In the genomic region with DNA sequence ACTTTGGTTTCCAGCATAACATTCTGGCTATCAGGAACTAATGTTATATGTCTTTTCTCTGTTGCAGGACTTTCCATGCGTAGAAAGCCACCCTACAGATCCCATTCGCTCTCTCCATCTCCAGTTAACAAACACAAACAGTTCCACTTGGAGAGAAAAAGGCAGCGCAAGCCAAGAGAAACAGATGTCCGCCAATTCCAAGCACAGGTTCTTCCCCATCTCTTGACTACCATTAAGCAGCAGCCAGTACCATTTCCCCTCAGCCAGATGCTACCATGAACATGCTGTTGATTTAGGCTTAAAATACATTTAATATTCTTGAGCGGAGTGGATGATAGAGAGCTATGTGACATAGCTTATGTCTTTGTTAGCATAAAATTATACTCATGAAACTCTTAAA, we compare ENCODE assay signal across 28 cellular contexts.
"Had no signal": no experiment of that assay in that cellular context is flagged by ENCODE, and none has a peak within 500 bp of the region (broad histone marks: within the 10 kb centered on the region; RNA-seq: fewer than 3 reads in every experiment).

No MANE protein-coding gene starts in this region.

- ATAC-seq: esophagus mucosa; gastrocnemius medialis; left lobe of liver; naive thymus-derived CD4-positive, alpha-beta T cell; sciatic nerve had no signal

- H3K9ac ChIP-seq: neural progenitor cell, parathyroid adenoma had no signal

- H3K4me2 ChIP-seq: neural progenitor cell, smooth muscle cell had no signal

- H3K4me1 Mint-ChIP-seq: nephron, neural progenitor cell had no signal

- H3K9me3 ChIP-seq: gastrocnemius medialis, stomach, thyroid gland had no signal

- FAIRE-seq: colon, keratinocyte had no signal

- H3K27me3 ChIP-seq: dorsolateral prefrontal cortex, gastrocnemius medialis, neural progenitor cell, stomach, thyroid gland had no signal

- H3K27ac ChIP-seq: dorsolateral prefrontal cortex, epithelial cell of prostate, gastrocnemius medialis, neural progenitor cell, parathyroid adenoma, stomach, thyroid gland had no signal

- H3K4me3 ChIP-seq: dorsolateral prefrontal cortex, gastrocnemius medialis, lung, neural progenitor cell, smooth muscle cell, stomach, thyroid gland had no signal

- H3K27me3 Mint-ChIP-seq: naive thymus-derived CD4-positive, alpha-beta T cell; progenitor cell of endocrine pancreas had no signal

- H2AFZ ChIP-seq: neural progenitor cell, parathyroid adenoma had no signal

- H3K9me3 Mint-ChIP-seq: naive thymus-derived CD4-positive, alpha-beta T cell; nephron; neural progenitor cell had no signal

- H3K4me3 Mint-ChIP-seq: naive thymus-derived CD4-positive, alpha-beta T cell; nephron; neural progenitor cell had no signal

- DNase-seq: dorsolateral prefrontal cortex; effector CD4-positive, alpha-beta T cell; foreskin fibroblast; gastrocnemius medialis; head of caudate nucleus; mesenchymal stem cell; midbrain; naive thymus-derived CD4-positive, alpha-beta T cell; stimulated activated CD4-positive, alpha-beta T cell treated with anti-CD3 and anti-CD28 coated beads, Interleukin-12 subunit alpha, Interleukin-12 subunit beta, amount 100 ng/mL, for 4 hours; stimulated activated CD4-positive, alpha-beta T cell treated with anti-CD3 and anti-CD28 coated beads, Interleukin-1b, Interleukin-23, amount 100 ng/mL, for 48 hours; stimulated activated CD4-positive, alpha-beta T cell treated with anti-CD3 and anti-CD28 coated beads, Interleukin-4, amount 100 ng/mL, for 1 hour; stimulated activated CD8-positive, alpha-beta memory T cell treated with anti-CD3 and anti-CD28 coated beads, Interleukin-4, amount 100 ng/mL, for 48 hours; stimulated activated naive CD4-positive, alpha-beta T cell treated with Interleukin-2 at 50 U/mL for 16 hours; stomach; thyroid gland; trophoblast cell had no signal

- H3K4me1 ChIP-seq: gastrocnemius medialis, neural progenitor cell, parathyroid adenoma, stomach had no signal

- H3K27ac Mint-ChIP-seq: nephron, neural progenitor cell, progenitor cell of endocrine pancreas had no signal
